Comparison of ENCODE assay signal across 22 cellular contexts in genomic region chr9:75457474-75458011, GRCh38.
A peak's percentile ranks its signal among the peaks of the same experiment; 100 is the strongest.
DNase-seq lines count a peak whose midpoint lies in the region; ATAC-seq and TF ChIP-seq lines count a peak whose summit lies in the region.
"Had no signal": no experiment of that assay in that cellular context is flagged by ENCODE, and none has a peak within 500 bp of the region (broad histone marks: within the 10 kb centered on the region; RNA-seq: fewer than 3 reads in every experiment).

No MANE protein-coding gene starts in this region.

- H3K9ac ChIP-seq in HUES48 (ENCODE audit: low read depth, low read length) (no peak overlapping the region), mesendoderm (ENCODE audit: low read length) (no peak overlapping the region)

- TF ChIP-seq EP300 in tibial nerve (IDR thresholded peaks at IDR 0.05) = no peak

- H3K36me3 Mint-ChIP-seq in WTC11 = peaks cover 11% of the 10 kb centered on the region
- H3K36me3 Mint-ChIP-seq: CD4-positive, CD25-positive, alpha-beta regulatory T cell; CD8-positive, alpha-beta memory T cell; IgD-negative memory B cell had no signal

- H3K9me3 Mint-ChIP-seq in WTC11 = peaks cover 12% of the 10 kb centered on the region

- peak overlapping the region; percentile 76 for H3K27ac ChIP-seq in HUES48 (ENCODE audit: low read depth, low read length)
- no peak overlapping the region for H3K27ac ChIP-seq in iPS DF 6.9 (ENCODE audit: low read length)
- H3K27ac ChIP-seq in mesendoderm (ENCODE audit: low read depth, low read length) = no peak overlapping the region
- H3K27ac ChIP-seq in tibial nerve = no peak overlapping the region

- H2BK120ac ChIP-seq in mesendoderm (ENCODE audit: low read depth, low read length) = no peak overlapping the region

- peak overlapping the region; percentile 1; the same call in 1 of the 2 replicates for H3K27ac Mint-ChIP-seq in WTC11
- H3K27ac Mint-ChIP-seq: CD4-positive, CD25-positive, alpha-beta regulatory T cell; CD8-positive, alpha-beta memory T cell; HFFc6; IgD-negative memory B cell had no signal

- no CpG with 5 or more reads among the region's 6 CpGs for WGBS in iPS DF 6.9 (ENCODE audit: insufficient coverage, insufficient read length)
- WGBS in mesendoderm (ENCODE audit: extremely low coverage, insufficient coverage, low lambda C conversion rate) = no CpG with 5 or more reads among the region's 6 CpGs
- WGBS in tibial nerve, 2 donors = 85 to 87% methylated on average over 6 of the region's 6 CpGs

- H3K4ac ChIP-seq in mesendoderm (ENCODE audit: low read depth, low read length) = no peak overlapping the region

- H3K4me1 ChIP-seq in HUES48 (ENCODE audit: control insufficient read depth, insufficient read depth, low read length) (peaks cover 27% of the 10 kb centered on the region), iPS DF 6.9 (ENCODE audit: control insufficient read depth, insufficient read depth, low read length) (no peaks in the 10 kb centered on the region), mesendoderm (ENCODE audit: control insufficient read depth, low read depth, low read length) (no peaks in the 10 kb centered on the region), tibial nerve (peaks cover 0 to 24% (median 9%) of the 10 kb centered on the region in 4 donors)
- H3K4me1 ChIP-seq: BE2C had no signal

- no peak for TF ChIP-seq POLR2A in tibial nerve (IDR thresholded peaks at IDR 0.05)

- H3K4me3 ChIP-seq in HUES48 (ENCODE audit: low read depth, low read length) (no peak overlapping the region), iPS DF 6.9 (ENCODE audit: low read length) (no peak overlapping the region), mesendoderm (ENCODE audit: low read length) (no peak overlapping the region), tibial nerve (no peak overlapping the region)
- H3K4me3 ChIP-seq: GM12878 had no signal

- no peak overlapping the region for H4K8ac ChIP-seq in mesendoderm (ENCODE audit: low read depth, low read length)

- CTCF ChIA-PET in WTC11 (lab: Charles Lee) = interaction anchor here (0.6 to 0.7 kb wide), 2 partner anchors 9 to 398 kb away, joined by 3 read pairs; no protein-coding TSS in a partner anchor

- TF ChIP-seq CTCF in WTC11 (IDR thresholded peaks at IDR 0.05) (no peak), tibial nerve (IDR thresholded peaks at IDR 0.05) (no peak)

- ATAC-seq in WTC11 = peak; percentile 88
- ATAC-seq in GM19467 (IDR thresholded peaks at IDR 0.05; ENCODE audit: unreplicated experiment) = no peak
- ATAC-seq: GM12878, HCT116 had no signal

- no peak overlapping the region for H3K23ac ChIP-seq in mesendoderm (ENCODE audit: low read length)

- H3K4me2 ChIP-seq in mesendoderm (ENCODE audit: low read length) = no peak overlapping the region

- no peaks in the 10 kb centered on the region for H3K27me3 ChIP-seq in HUES48 (ENCODE audit: control insufficient read depth, insufficient read depth, low read length)
- H3K27me3 ChIP-seq in iPS DF 6.9 (ENCODE audit: control insufficient read depth, insufficient read depth, low read length) = no peaks in the 10 kb centered on the region
- H3K27me3 ChIP-seq in mesendoderm (ENCODE audit: insufficient read depth, low read length, poor library complexity) = no peaks in the 10 kb centered on the region
- H3K27me3 ChIP-seq in tibial nerve = no peaks in the 10 kb centered on the region
- H3K27me3 ChIP-seq: BE2C had no signal

- no peak overlapping the region for H2AK5ac ChIP-seq in mesendoderm (ENCODE audit: low read length)

- H3K56ac ChIP-seq in mesendoderm (ENCODE audit: low read length) = no peak overlapping the region

- H2BK5ac ChIP-seq in mesendoderm (ENCODE audit: low read length) = no peak overlapping the region

- no peaks in the 10 kb centered on the region for H3K36me3 ChIP-seq in HUES48 (ENCODE audit: control insufficient read depth, insufficient read depth, low read length)
- H3K36me3 ChIP-seq in iPS DF 6.9 (ENCODE audit: control insufficient read depth, insufficient read depth, low read length) = no peaks in the 10 kb centered on the region
- H3K36me3 ChIP-seq in mesendoderm (ENCODE audit: control insufficient read depth, insufficient read depth, low read length) = no peaks in the 10 kb centered on the region
- no peaks in the 10 kb centered on the region for H3K36me3 ChIP-seq in tibial nerve
- H3K36me3 ChIP-seq: BE2C had no signal

- H3K9me3 ChIP-seq in HUES48 (ENCODE audit: control insufficient read depth, insufficient read depth, low read length) (peaks cover 4% of the 10 kb centered on the region), iPS DF 6.9 (ENCODE audit: control insufficient read depth, insufficient read depth, low read length) (no peaks in the 10 kb centered on the region), tibial nerve (no peaks in the 10 kb centered on the region)
- H3K9me3 ChIP-seq: BE2C had no signal

- peaks cover 64% of the 10 kb centered on the region for H3K4me1 Mint-ChIP-seq in WTC11
- H3K4me1 Mint-ChIP-seq: CD4-positive, CD25-positive, alpha-beta regulatory T cell; CD8-positive, alpha-beta memory T cell had no signal

- no peak overlapping the region for H4K5ac ChIP-seq in mesendoderm (ENCODE audit: low read length)

- no peaks in the 10 kb centered on the region for H3K79me2 ChIP-seq in mesendoderm (ENCODE audit: control insufficient read depth, insufficient read depth, low read length)

- DNase-seq in WTC11 (ENCODE audit: low spot score) (no peak), iPS DF 6.9 (ENCODE audit: low read depth, low spot score) (peak; percentile 45), mesendoderm (peak; percentile 14), NCI-H2107 treated with DMSO at 0.1 percent for 48 hours (lab: John Stamatoyannopoulos, UW; ENCODE audit: unreplicated experiment) (no peak), tibial nerve (ENCODE audit: low spot score in 2 of 2) (no peak)
- DNase-seq: ACHN; BE2C; C1 segment of cervical spinal cord; CD4-positive, CD25-positive, alpha-beta regulatory T cell; CD8-positive, alpha-beta memory T cell; COR-L47; DMS 273 treated with DMSO at 0.1 percent for 48 hours; DMS53; DND-41; EL; HFFc6; KBM-7 had no signal

- no peak overlapping the region for H2BK15ac ChIP-seq in mesendoderm (replicated peaks; ENCODE audit: low read depth)

- POLR2A ChIA-PET in WTC11 (lab: Charles Lee) = interaction anchor here (0.7 kb wide), 1 partner anchor 701 kb away, joined by 3 read pairs; no protein-coding TSS in a partner anchor

- no peaks in the 10 kb centered on the region for H3K79me1 ChIP-seq in mesendoderm (ENCODE audit: low read length)

- H3K4me3 Mint-ChIP-seq in WTC11 = 0 out of 2 replicates have a peak overlapping the region, but pooled peaks have one; percentile 3
- H3K4me3 Mint-ChIP-seq: CD4-positive, CD25-positive, alpha-beta regulatory T cell; CD8-positive, alpha-beta memory T cell; HFFc6; IgD-negative memory B cell had no signal

- no peak overlapping the region for H3K18ac ChIP-seq in mesendoderm (ENCODE audit: low read length)

- H3K27me3 Mint-ChIP-seq in WTC11 (ENCODE audit: low read depth) = peaks cover 30% of the 10 kb centered on the region
- H3K27me3 Mint-ChIP-seq: CD4-positive, CD25-positive, alpha-beta regulatory T cell; IgD-negative memory B cell had no signal

TF ChIP-seq in WTC11, 78 proteins besides CTCF, POLR2A, EP300 and RAD21:
- TF ChIP-seq, protein P1, sequence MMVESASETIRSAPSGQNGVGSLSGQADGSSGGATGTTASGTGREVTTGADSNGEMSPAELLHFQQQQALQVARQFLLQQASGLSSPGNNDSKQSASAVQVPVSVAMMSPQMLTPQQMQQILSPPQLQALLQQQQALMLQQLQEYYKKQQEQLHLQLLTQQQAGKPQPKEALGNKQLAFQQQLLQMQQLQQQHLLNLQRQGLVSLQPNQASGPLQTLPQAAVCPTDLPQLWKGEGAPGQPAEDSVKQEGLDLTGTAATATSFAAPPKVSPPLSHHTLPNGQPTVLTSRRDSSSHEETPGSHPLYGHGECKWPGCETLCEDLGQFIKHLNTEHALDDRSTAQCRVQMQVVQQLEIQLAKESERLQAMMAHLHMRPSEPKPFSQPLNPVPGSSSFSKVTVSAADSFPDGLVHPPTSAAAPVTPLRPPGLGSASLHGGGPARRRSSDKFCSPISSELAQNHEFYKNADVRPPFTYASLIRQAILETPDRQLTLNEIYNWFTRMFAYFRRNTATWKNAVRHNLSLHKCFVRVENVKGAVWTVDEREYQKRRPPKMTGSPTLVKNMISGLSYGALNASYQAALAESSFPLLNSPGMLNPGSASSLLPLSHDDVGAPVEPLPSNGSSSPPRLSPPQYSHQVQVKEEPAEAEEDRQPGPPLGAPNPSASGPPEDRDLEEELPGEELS (CRISPR knock-in tag; IDR thresholded peaks at IDR 0.05) = peak; percentile 83; the same call in 1 of the 2 replicates
- TF ChIP-seq GTF2I (CRISPR knock-in tag; conservative IDR thresholded peaks at IDR 0.05) (no peak), NFE2L1 (CRISPR knock-in tag; IDR thresholded peaks at IDR 0.05) (no peak), ATF2 (CRISPR knock-in tag; IDR thresholded peaks at IDR 0.05; ENCODE audit: borderline replicate concordance, low read depth) (no peak)

Comparison
In these comparisons a context has a peak if more than half of its experiments do, and no peak if none do; other contexts are left out.
1. DNase-seq: peak in iPS DF 6.9 (single experiment) and mesendoderm (single experiment); none in WTC11 (single experiment), NCI-H2107 treated with DMSO at 0.1 percent for 48 hours (single experiment) and tibial nerve (0 of 2).